Comparison of ENCODE assay signal across 19 cellular contexts in the genomic region with DNA sequence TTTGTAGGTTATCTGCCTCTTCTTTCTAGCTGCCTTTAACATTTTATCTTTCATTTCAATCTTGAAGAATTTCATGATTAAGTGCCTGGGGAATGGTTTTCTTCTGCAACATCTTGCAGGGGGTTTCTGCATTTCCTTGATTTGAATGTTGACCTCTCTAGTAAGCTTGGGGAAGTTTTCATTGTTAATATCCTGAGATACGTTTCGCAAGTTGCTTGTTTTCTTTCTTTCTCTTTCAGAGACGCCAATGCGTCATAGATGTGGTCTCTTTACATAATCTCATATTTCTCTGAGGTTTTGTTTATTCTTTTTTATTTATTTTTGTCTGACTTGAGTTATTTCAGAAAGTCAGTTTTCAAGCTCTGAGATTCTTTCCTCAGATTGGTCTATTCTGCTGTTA.
DNase-seq lines count a peak whose midpoint lies in the region; ATAC-seq and TF ChIP-seq lines count a peak whose summit lies in the region.
"Had no signal": no experiment of that assay in that cellular context is flagged by ENCODE, and none has a peak within 500 bp of the region (broad histone marks: within the 10 kb centered on the region; RNA-seq: fewer than 3 reads in every experiment).

No MANE protein-coding gene starts in this region.

- H3K4me3 ChIP-seq in ACC112 (ENCODE audit: low read depth, low read length) (peak overlapping the region; percentile 17; the same call in 1 of the 2 replicates), adipocyte (ENCODE audit: low read length) (no peak overlapping the region), foreskin fibroblast (ENCODE audit: low read depth in 1 of 2, low read length in 2 of 2) (no peak overlapping the region)
- H3K4me3 ChIP-seq: A549 had no signal

- H3K27me3 Mint-ChIP-seq in HFFc6 (ENCODE audit: insufficient read depth), result peaks cover 4% of the 10 kb centered on the region; the same call in 1 of the 2 replicates
- no peaks in the 10 kb centered on the region for H3K27me3 Mint-ChIP-seq in activated CD4-positive, alpha-beta T cell treated with anti-CD3 and anti-CD28 coated beads, Interleukin-2, amount 10 ng/mL, durations not matched to agents 7 days and 5 days

- H3K27ac Mint-ChIP-seq in HFFc6, result no peak overlapping the region
- no peak overlapping the region for H3K27ac Mint-ChIP-seq in activated CD4-positive, alpha-beta T cell treated with anti-CD3 and anti-CD28 coated beads, Interleukin-2, amount 10 ng/mL, durations not matched to agents 7 days and 5 days
- H3K27ac Mint-ChIP-seq: IgD-negative memory B cell had no signal

- H3K27me3 ChIP-seq in ACC112 (ENCODE audit: insufficient read depth, low read length) (peaks cover 31% of the 10 kb centered on the region), adipocyte (replicated peaks; ENCODE audit: control insufficient read depth, insufficient read depth, low read length) (peaks cover 3% of the 10 kb centered on the region)

- no peak for ATAC-seq in GM18505 (IDR thresholded peaks at IDR 0.05; ENCODE audit: unreplicated experiment)
- ATAC-seq: A549, Panc1, Right ventricle myocardium inferior had no signal

- H3K4me1 ChIP-seq in ACC112 (ENCODE audit: control insufficient read depth, insufficient read depth, low read length, unreplicated experiment), result no peaks in the 10 kb centered on the region
- H3K4me1 ChIP-seq in adipocyte (ENCODE audit: control insufficient read depth, insufficient read depth, low read length), result no peaks in the 10 kb centered on the region
- H3K4me1 ChIP-seq: A549 had no signal

- H3K27ac ChIP-seq in ACC112 (ENCODE audit: low read depth, low read length), result no peak overlapping the region
- H3K27ac ChIP-seq: A549 had no signal

- H3K4me3 Mint-ChIP-seq in HFFc6, result peak overlapping the region; percentile 25; the same call in 1 of the 2 replicates
- H3K4me3 Mint-ChIP-seq in activated CD4-positive, alpha-beta T cell treated with anti-CD3 and anti-CD28 coated beads, Interleukin-2, amount 10 ng/mL, durations not matched to agents 7 days and 5 days, result no peak overlapping the region
- H3K4me3 Mint-ChIP-seq: IgD-negative memory B cell had no signal

- H3K9ac ChIP-seq in adipocyte (ENCODE audit: low read length), result no peak overlapping the region

- no peak for TF ChIP-seq CTCF in HFFc6 (IDR thresholded peaks at IDR 0.05)
- no peak for TF ChIP-seq CTCF in foreskin fibroblast (IDR thresholded peaks at IDR 0.05; ENCODE audit: low read depth, low read length)

- H3K4me1 Mint-ChIP-seq in HFFc6 (ENCODE audit: low read depth), result no peaks in the 10 kb centered on the region
- no peaks in the 10 kb centered on the region for H3K4me1 Mint-ChIP-seq in activated CD4-positive, alpha-beta T cell treated with anti-CD3 and anti-CD28 coated beads, Interleukin-2, amount 10 ng/mL, durations not matched to agents 7 days and 5 days
- H3K4me1 Mint-ChIP-seq: IgD-negative memory B cell had no signal

- POLR2A ChIA-PET in activated CD4-positive, alpha-beta T cell treated with anti-CD3 and anti-CD28 coated beads, Interleukin-2, amount 10 ng/mL, durations not matched to agents 7 days and 5 days (lab: Charles Lee), result no interaction called here

- TF ChIP-seq POLR2A in GM18505 (IDR thresholded peaks at IDR 0.05; ENCODE audit: borderline replicate concordance, extremely low read depth, insufficient read depth, insufficient read length), result no peak

- H3K9me3 ChIP-seq in adipocyte (ENCODE audit: control insufficient read depth, low read length), result no peaks in the 10 kb centered on the region

- no peak overlapping the region for H2AFZ ChIP-seq in ACC112 (ENCODE audit: low read length, unreplicated experiment)

- H3K9me3 Mint-ChIP-seq in HFFc6, result no peaks in the 10 kb centered on the region
- H3K9me3 Mint-ChIP-seq in activated CD4-positive, alpha-beta T cell treated with anti-CD3 and anti-CD28 coated beads, Interleukin-2, amount 10 ng/mL, durations not matched to agents 7 days and 5 days, result peaks cover 2% of the 10 kb centered on the region

- no peaks in the 10 kb centered on the region for H3K36me3 Mint-ChIP-seq in HFFc6 (ENCODE audit: low read depth)
- no peaks in the 10 kb centered on the region for H3K36me3 Mint-ChIP-seq in activated CD4-positive, alpha-beta T cell treated with anti-CD3 and anti-CD28 coated beads, Interleukin-2, amount 10 ng/mL, durations not matched to agents 7 days and 5 days (ENCODE audit: low read depth)
- H3K36me3 Mint-ChIP-seq: IgD-negative memory B cell had no signal

- no peaks in the 10 kb centered on the region for H3K79me2 ChIP-seq in ACC112 (ENCODE audit: control insufficient read depth, insufficient read depth, low read length, unreplicated experiment)

- CTCF ChIA-PET in activated CD4-positive, alpha-beta T cell treated with anti-CD3 and anti-CD28 coated beads, Interleukin-2, amount 10 ng/mL, durations not matched to agents 7 days and 5 days (lab: Charles Lee), result no interaction called here

- H3K36me3 ChIP-seq in ACC112 (ENCODE audit: insufficient read depth, low read length) (no peaks in the 10 kb centered on the region), adipocyte (ENCODE audit: control insufficient read depth, insufficient read depth, low read length, severe bottlenecking) (no peaks in the 10 kb centered on the region)

- no peak for DNase-seq in HFFc6
- DNase-seq in adipocyte (ENCODE audit: low read depth), result peak; percentile 71
- DNase-seq in fibroblast of gingiva (ENCODE audit: low read depth), result peak; percentile 32
- no peak for DNase-seq in ureter (ENCODE audit: low spot score)
- no peak for DNase-seq in foreskin fibroblast
- DNase-seq in activated CD4-positive, alpha-beta T cell treated with anti-CD3 and anti-CD28 coated beads, Interleukin-2, amount 10 ng/mL, durations not matched to agents 7 days and 5 days, result no peak
- DNase-seq: AML-193, DMS79 treated with DMSO at 0.1 percent for 48 hours, GDM1, NCI-H1436 treated with DMSO at 0.1 percent for 48 hours, NCI-H2081, NCI-H2227 treated with DMSO at 0.1 percent for 48 hours, NCI-H526 treated with DMSO at 0.1 percent for 48 hours had no signal

Comparison
In these comparisons a context has a peak if more than half of its experiments do, and no peak if none do; other contexts are left out.
1. DNase-seq: peak in adipocyte (single experiment) and fibroblast of gingiva (single experiment); none in HFFc6 (single experiment), ureter (single experiment), foreskin fibroblast (0 of 2) and activated CD4-positive, alpha-beta T cell treated with anti-CD3 and anti-CD28 coated beads, Interleukin-2, amount 10 ng/mL, durations not matched to agents 7 days and 5 days (single experiment).